ENCODE assay signal across 18 cellular contexts in the genomic region with DNA sequence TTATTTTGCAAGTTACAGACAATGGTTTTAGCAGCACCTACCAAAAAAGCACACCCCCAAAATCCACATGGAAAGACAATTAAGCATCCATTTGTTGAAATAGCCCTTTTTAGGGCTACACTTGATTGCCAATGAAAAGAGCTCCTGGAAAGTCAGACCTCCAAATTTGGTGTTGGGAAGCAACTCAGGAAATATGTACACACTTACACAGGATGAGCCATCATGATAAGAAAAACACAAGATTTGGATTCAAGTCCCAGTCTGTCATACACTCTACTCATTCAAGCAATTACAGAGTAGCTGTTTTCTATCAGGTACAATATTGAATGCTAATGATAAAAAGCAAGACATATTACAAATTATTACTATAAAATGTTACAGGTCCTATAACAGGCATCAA.
"Had no signal": no experiment of that assay in that cellular context is flagged by ENCODE, and none has a peak within 500 bp of the region (broad histone marks: within the 10 kb centered on the region; RNA-seq: fewer than 3 reads in every experiment).

No MANE protein-coding gene starts in this region.

- H3K27me3 ChIP-seq: dorsolateral prefrontal cortex, esophagus muscularis mucosa, foreskin keratinocyte, heart right ventricle, tibial nerve, vagina had no signal

- FAIRE-seq: endometrium, TTC549 had no signal

- H3K9me3 ChIP-seq: esophagus muscularis mucosa, heart right ventricle, mucosa of descending colon, tibial nerve, vagina had no signal

- DNase-seq: activated CD4-positive, alpha-beta T cell treated with anti-CD3 and anti-CD28 coated beads, Interleukin-2, amount 10 ng/mL, durations not matched to agents 7 days and 5 days; activated naive CD4-positive, alpha-beta T cell; activated T-cell treated with anti-CD3 and anti-CD28 coated beads for 4 hours; anterior cingulate cortex; dorsolateral prefrontal cortex; foreskin keratinocyte; heart right ventricle; mucosa of descending colon; naive thymus-derived CD4-positive, alpha-beta T cell; retina; SW 1271 had no signal

- H3K4me3 ChIP-seq: dorsolateral prefrontal cortex, esophagus muscularis mucosa, heart right ventricle, mucosa of descending colon, tibial nerve, vagina had no signal

- H3K27ac ChIP-seq: dorsolateral prefrontal cortex, esophagus muscularis mucosa, foreskin keratinocyte, heart right ventricle, parathyroid adenoma, tibial nerve, vagina had no signal

- H3K36me3 ChIP-seq: vagina had no signal

- H3K4me1 ChIP-seq: parathyroid adenoma, tibial nerve, vagina had no signal

- ATAC-seq: foreskin keratinocyte; mucosa of descending colon; naive thymus-derived CD4-positive, alpha-beta T cell; stimulated activated memory B cell treated with anti-CD40 and anti-IgM and Interleukin-4, amounts not matched to agents 10 μg/mL and 1 μg/mL and 100 μg/mL, for 72 hours had no signal
